ENCODE assay signal across 16 cellular contexts in the genomic region with DNA sequence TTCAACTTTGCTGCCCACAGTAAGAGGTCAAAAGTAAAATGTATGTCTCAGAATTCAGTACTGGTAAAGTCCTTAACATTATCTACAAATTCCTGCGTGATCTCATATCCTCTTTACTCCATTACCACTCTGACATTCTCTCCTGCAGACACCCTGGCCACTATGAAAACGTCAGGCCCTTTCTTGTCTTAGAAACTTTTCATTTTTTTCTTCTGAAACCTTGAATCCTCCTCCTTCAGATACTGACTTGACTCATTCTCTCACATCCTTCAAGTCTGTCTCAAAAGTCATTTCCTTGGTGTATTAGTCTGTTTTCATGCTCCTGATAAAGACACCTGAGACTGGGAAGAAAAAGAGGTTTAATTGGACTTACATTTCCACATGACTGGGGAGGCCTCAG.
DNase-seq lines count a peak whose midpoint lies in the region; ATAC-seq, FAIRE-seq and TF ChIP-seq lines count a peak whose summit lies in the region.
"Had no signal": no experiment of that assay in that cellular context is flagged by ENCODE, and none has a peak within 500 bp of the region (broad histone marks: within the 10 kb centered on the region; RNA-seq: fewer than 3 reads in every experiment).

No MANE protein-coding gene starts in this region.

- FAIRE-seq in GM12878 (lab: Jason Lieb, UNC) (no peak), RCC 7860 (lab: Jason Lieb, UNC) (no peak)
- FAIRE-seq: bronchial epithelial cell had no signal

- SMC1A ChIA-PET in GM12878 (lab: Charles Lee; ENCODE audit: uncharacterized antibody, unreplicated experiment), result no interaction called here

- TF ChIP-seq POLR2A in GM12878 (IDR thresholded peaks at IDR 0.05; ENCODE audit: low read depth, low read length), result no peak

- no TSS peak for BruUV-seq in GM12878 (replicated peaks; lab: Mats Ljungman, UMichigan)

- no peaks in the 10 kb centered on the region for H3K79me2 ChIP-seq in GM12878 (ENCODE audit: control insufficient read depth, insufficient read depth, low read length)

- WGBS in GM12878 (ENCODE audit: insufficient coverage, insufficient replicate concordance, low lambda C conversion rate, missing lambda C conversion rate), result 19% methylated on average over 2 of the region's 2 CpGs

- no peak overlapping the region for H3K4me3 ChIP-seq in GM12878

- H3K9ac ChIP-seq in GM12878 (ENCODE audit: control insufficient read depth, insufficient read depth, low read length), result no peak overlapping the region

- DNase-seq in GM12878 (ENCODE audit: low read depth, low spot score) (no peak), foreskin keratinocyte (no peak), RCC 7860 (ENCODE audit: low spot score) (no peak), GF-D8 (lab: John Stamatoyannopoulos, UW) (no peak)
- DNase-seq: activated CD8-positive, alpha-beta T cell treated with anti-CD3 and anti-CD28 coated beads for 36 hours; activated naive CD4-positive, alpha-beta T cell; CD4-positive, alpha-beta T cell; HCEC 1CT; left cardiac atrium; NCI-H1436; NCI-H82; SHP77 had no signal

- no peaks in the 10 kb centered on the region for H3K36me3 ChIP-seq in GM12878 (ENCODE audit: control insufficient read depth in 2 of 2, insufficient read depth in 2 of 2, low read length in 1 of 2)

- intact Hi-C loops in GM12878 (cut with micrococcal nuclease; ENCODE audit: unreplicated experiment), result no loop called here

- TF ChIP-seq CTCF in GM12878 (IDR thresholded peaks at IDR 0.05 in 2 of 3, conservative IDR thresholded peaks at IDR 0.05 in 1 of 3; ENCODE audit: control insufficient read depth in 2 of 3, extremely low read depth in 1 of 3, insufficient read depth in 1 of 3, low read depth in 3 of 3, low read length in 3 of 3), result no peak
- TF ChIP-seq CTCF in foreskin keratinocyte (conservative IDR thresholded peaks at IDR 0.05), result no peak

- H3K4me1 ChIP-seq in GM12878 (ENCODE audit: control insufficient read depth, insufficient read depth, low read length) (no peaks in the 10 kb centered on the region), foreskin keratinocyte (no peaks in the 10 kb centered on the region)

- no peak overlapping the region for H3K4me2 ChIP-seq in GM12878 (ENCODE audit: control insufficient read depth, insufficient read depth)

- RAD21 ChIA-PET in GM12878 (lab: Charles Lee; ENCODE audit: unreplicated experiment), result no interaction called here

- ATAC-seq in GM18873 (IDR thresholded peaks at IDR 0.05; ENCODE audit: low FRiP score, unreplicated experiment) (peak; percentile 85), GM21528 (IDR thresholded peaks at IDR 0.05; ENCODE audit: low FRiP score, unreplicated experiment) (peak; percentile 82), HG03060 (IDR thresholded peaks at IDR 0.05; ENCODE audit: low read depth, unreplicated experiment) (peak; percentile 64), GM12878 (peak; percentile 81), foreskin keratinocyte (no peak)
- ATAC-seq: activated CD8-positive, alpha-beta T cell treated with anti-CD3 and anti-CD28 coated beads for 36 hours; left cardiac atrium had no signal

- no peak overlapping the region for H2AFZ ChIP-seq in GM12878 (ENCODE audit: control insufficient read depth, low read depth, low read length)

- H3K27me3 ChIP-seq in GM12878 (replicated peaks in 1 of 2; ENCODE audit: control insufficient read depth in 2 of 2, insufficient read depth in 2 of 2, low read length in 1 of 2) (no peaks in the 10 kb centered on the region), foreskin keratinocyte (no peaks in the 10 kb centered on the region)

- H3K27ac ChIP-seq in GM12878 (ENCODE audit: control insufficient read depth, insufficient read depth) (no peak overlapping the region), foreskin keratinocyte (no peak overlapping the region)

- no peak for TF ChIP-seq RAD21 in GM12878 (IDR thresholded peaks at IDR 0.05; ENCODE audit: insufficient read depth, low read depth, low read length)

- CTCF ChIA-PET in GM12878 (lab: Yijun Ruan, JAX), result no interaction called here

- TF ChIP-seq EP300 in GM12878 (IDR thresholded peaks at IDR 0.05; ENCODE audit: borderline replicate concordance in 1 of 2, control insufficient read depth in 1 of 2, low read depth in 2 of 2, low read length in 2 of 2), result no peak

- no peaks in the 10 kb centered on the region for H4K20me1 ChIP-seq in GM12878 (ENCODE audit: control insufficient read depth, insufficient read depth)

- in situ Hi-C loops in GM12878 (cut with MboI), result no loop called here

- POLR2A ChIA-PET in GM12878 (lab: Charles Lee), result no interaction called here

- H3K9me3 ChIP-seq in GM12878 (replicated peaks; ENCODE audit: control insufficient read depth, insufficient read depth, low read length), result no peaks in the 10 kb centered on the region

TF ChIP-seq in GM12878, 131 proteins besides CTCF, POLR2A, EP300 and RAD21 (continues in another document):
- TF ChIP-seq RCOR1 (conservative IDR thresholded peaks at IDR 0.05; ENCODE audit: low read depth, low read length), result no peak
- TF ChIP-seq, protein P1, sequence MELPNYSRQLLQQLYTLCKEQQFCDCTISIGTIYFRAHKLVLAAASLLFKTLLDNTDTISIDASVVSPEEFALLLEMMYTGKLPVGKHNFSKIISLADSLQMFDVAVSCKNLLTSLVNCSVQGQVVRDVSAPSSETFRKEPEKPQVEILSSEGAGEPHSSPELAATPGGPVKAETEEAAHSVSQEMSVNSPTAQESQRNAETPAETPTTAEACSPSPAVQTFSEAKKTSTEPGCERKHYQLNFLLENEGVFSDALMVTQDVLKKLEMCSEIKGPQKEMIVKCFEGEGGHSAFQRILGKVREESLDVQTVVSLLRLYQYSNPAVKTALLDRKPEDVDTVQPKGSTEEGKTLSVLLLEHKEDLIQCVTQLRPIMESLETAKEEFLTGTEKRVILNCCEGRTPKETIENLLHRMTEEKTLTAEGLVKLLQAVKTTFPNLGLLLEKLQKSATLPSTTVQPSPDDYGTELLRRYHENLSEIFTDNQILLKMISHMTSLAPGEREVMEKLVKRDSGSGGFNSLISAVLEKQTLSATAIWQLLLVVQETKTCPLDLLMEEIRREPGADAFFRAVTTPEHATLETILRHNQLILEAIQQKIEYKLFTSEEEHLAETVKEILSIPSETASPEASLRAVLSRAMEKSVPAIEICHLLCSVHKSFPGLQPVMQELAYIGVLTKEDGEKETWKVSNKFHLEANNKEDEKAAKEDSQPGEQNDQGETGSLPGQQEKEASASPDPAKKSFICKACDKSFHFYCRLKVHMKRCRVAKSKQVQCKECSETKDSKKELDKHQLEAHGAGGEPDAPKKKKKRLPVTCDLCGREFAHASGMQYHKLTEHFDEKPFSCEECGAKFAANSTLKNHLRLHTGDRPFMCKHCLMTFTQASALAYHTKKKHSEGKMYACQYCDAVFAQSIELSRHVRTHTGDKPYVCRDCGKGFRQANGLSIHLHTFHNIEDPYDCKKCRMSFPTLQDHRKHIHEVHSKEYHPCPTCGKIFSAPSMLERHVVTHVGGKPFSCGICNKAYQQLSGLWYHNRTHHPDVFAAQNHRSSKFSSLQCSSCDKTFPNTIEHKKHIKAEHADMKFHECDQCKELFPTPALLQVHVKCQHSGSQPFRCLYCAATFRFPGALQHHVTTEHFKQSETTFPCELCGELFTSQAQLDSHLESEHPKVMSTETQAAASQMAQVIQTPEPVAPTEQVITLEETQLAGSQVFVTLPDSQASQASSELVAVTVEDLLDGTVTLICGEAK (IDR thresholded peaks at IDR 0.05; ENCODE audit: borderline replicate concordance), result no peak
- TF ChIP-seq YY1 (IDR thresholded peaks at IDR 0.05; ENCODE audit: low read depth, low read length), result no peak
- TF ChIP-seq IKZF2 (IDR thresholded peaks at IDR 0.05), result peak; percentile 35 to 45; a peak in 3 of 4 replicates
- TF ChIP-seq ATF2 (IDR thresholded peaks at IDR 0.05; ENCODE audit: low read length), result 0 out of 2 replicates have a peak, but pooled peaks have one; percentile 34
- TF ChIP-seq E2F8 (IDR thresholded peaks at IDR 0.05; ENCODE audit: low read depth, partially characterized antibody), result no peak
- TF ChIP-seq CREM (IDR thresholded peaks at IDR 0.05; ENCODE audit: low read depth), result no peak; the same call in 1 of the 2 replicates
- TF ChIP-seq JUNB (IDR thresholded peaks at IDR 0.05), result peak; percentile 71
- TF ChIP-seq ZSCAN29 (IDR thresholded peaks at IDR 0.05), result no peak
- peak; percentile 51; the same call in 1 of the 2 replicates for TF ChIP-seq NFIC (IDR thresholded peaks at IDR 0.05; ENCODE audit: low read depth, low read length)
- TF ChIP-seq EED (IDR thresholded peaks at IDR 0.05; ENCODE audit: low read depth), result 0 out of 2 replicates have a peak, but pooled peaks have one; percentile 18
- TF ChIP-seq CHD4 (IDR thresholded peaks at IDR 0.05), result no peak
- 0 out of 2 replicates have a peak, but pooled peaks have one; percentile 15 for TF ChIP-seq BCL11A (IDR thresholded peaks at IDR 0.05; ENCODE audit: low read depth, low read length)
